28 cellular contexts compared by ENCODE assay signal in the genomic region with DNA sequence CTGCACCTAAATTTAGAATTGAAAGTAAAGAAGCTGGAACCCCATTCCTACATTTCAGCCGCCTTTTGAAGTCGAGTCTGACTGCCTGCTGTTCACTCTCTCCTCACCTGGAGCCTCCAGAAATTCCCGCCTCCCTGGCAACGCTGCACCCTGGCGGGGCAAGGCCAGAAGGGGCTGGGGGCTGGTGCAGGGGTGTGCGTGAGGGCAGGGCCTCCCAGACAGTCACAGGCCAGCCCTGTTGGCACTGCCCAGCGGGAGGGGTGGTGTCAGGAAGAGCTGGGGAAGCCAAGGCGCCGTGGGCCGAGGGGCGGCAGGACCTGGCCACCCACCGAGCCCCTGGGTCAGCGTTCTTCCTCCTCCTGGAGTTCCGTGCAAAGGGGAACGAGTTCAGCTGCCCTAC.
A peak's percentile ranks its signal among the peaks of the same experiment; 100 is the strongest.
DNase-seq lines count a peak whose midpoint lies in the region; ATAC-seq and TF ChIP-seq lines count a peak whose summit lies in the region.
"Had no signal": no experiment of that assay in that cellular context is flagged by ENCODE, and none has a peak within 500 bp of the region (broad histone marks: within the 10 kb centered on the region; RNA-seq: fewer than 3 reads in every experiment).

No MANE protein-coding gene starts in this region.

- H3K4me1 ChIP-seq in H9 (ENCODE audit: insufficient read depth, low read length): no peaks in the 10 kb centered on the region
- H3K4me1 ChIP-seq in smooth muscle cell (ENCODE audit: low read depth): no peaks in the 10 kb centered on the region
- H3K4me1 ChIP-seq in CD4-positive, alpha-beta memory T cell (ENCODE audit: insufficient read depth, low read length): no peaks in the 10 kb centered on the region
- H3K4me1 ChIP-seq: ascending aorta, foreskin keratinocyte had no signal

- no peak overlapping the region for H2BK20ac ChIP-seq in H9 (ENCODE audit: low read depth, low read length, poor library complexity, severe bottlenecking)

- H3K27me3 Mint-ChIP-seq in H9 (ENCODE audit: low read depth): peaks cover 72% of the 10 kb centered on the region
- no peaks in the 10 kb centered on the region for H3K27me3 Mint-ChIP-seq in CD4-positive, alpha-beta memory T cell
- H3K27me3 Mint-ChIP-seq: activated B cell treated with CpG ODN at 0.5 μM for 24 hours; activated CD4-positive, alpha-beta memory T cell treated with anti-CD3 and anti-CD28 coated beads for 36 hours; activated naive CD4-positive, alpha-beta T cell treated with anti-CD3 and anti-CD28 coated beads, Interleukin-2, amount 50 U/mL, for 24 hours; naive thymus-derived CD4-positive, alpha-beta T cell; stimulated activated naive CD8-positive, alpha-beta T cell treated with anti-CD3 and anti-CD28 coated beads, Interleukin-15, amount 100 ng/mL, for 72 hours had no signal

- no peaks in the 10 kb centered on the region for H3K36me3 Mint-ChIP-seq in H9 (ENCODE audit: insufficient read depth in 1 of 3, low read depth in 3 of 3)
- H3K36me3 Mint-ChIP-seq in CD4-positive, alpha-beta memory T cell: peaks cover 0 to 4% of the 10 kb centered on the region in 2 donors
- H3K36me3 Mint-ChIP-seq: activated CD4-positive, alpha-beta memory T cell treated with anti-CD3 and anti-CD28 coated beads for 36 hours; activated naive CD4-positive, alpha-beta T cell treated with anti-CD3 and anti-CD28 coated beads, Interleukin-2, amount 50 U/mL, for 24 hours had no signal

- H3K27me3 ChIP-seq in H9 (ENCODE audit: insufficient read depth, low read length) (no peaks in the 10 kb centered on the region; the same call in 1 of the 2 replicates), WERI-Rb-1 (ENCODE audit: insufficient read depth, low read depth, severe bottlenecking) (no peaks in the 10 kb centered on the region), smooth muscle cell (ENCODE audit: low read depth) (no peaks in the 10 kb centered on the region)
- no peaks in the 10 kb centered on the region for H3K27me3 ChIP-seq in CD4-positive, alpha-beta memory T cell (ENCODE audit: insufficient read depth, low read length)
- H3K27me3 ChIP-seq: ascending aorta, foreskin keratinocyte, tibial artery had no signal

- no peak overlapping the region for H3K4ac ChIP-seq in H9 (ENCODE audit: low read depth, low read length)

- no peak overlapping the region for H4K5ac ChIP-seq in H9 (ENCODE audit: insufficient read length, low read depth, low read length)

- H3K56ac ChIP-seq in H9 (ENCODE audit: insufficient read length, low read depth, low read length): no peak overlapping the region

- H3K18ac ChIP-seq in H9 (ENCODE audit: insufficient read length, low read depth, low read length): no peak overlapping the region

- H3K4me1 Mint-ChIP-seq in H9: peaks cover 2 to 7% of the 10 kb centered on the region in 2 experiments; a peak in 2 of 4 replicates
- H3K4me1 Mint-ChIP-seq in CD4-positive, alpha-beta memory T cell: no peaks in the 10 kb centered on the region
- H3K4me1 Mint-ChIP-seq: activated B cell treated with CpG ODN at 0.5 μM for 24 hours; activated naive CD4-positive, alpha-beta T cell treated with anti-CD3 and anti-CD28 coated beads, Interleukin-2, amount 50 U/mL, for 24 hours; stimulated activated naive CD8-positive, alpha-beta T cell treated with anti-CD3 and anti-CD28 coated beads, Interleukin-15, amount 100 ng/mL, for 72 hours had no signal

- H3K27ac ChIP-seq in H9 (ENCODE audit: insufficient read length, low read depth, low read length): no peak overlapping the region
- H3K27ac ChIP-seq in WERI-Rb-1: no peak overlapping the region
- no peak overlapping the region for H3K27ac ChIP-seq in smooth muscle cell (ENCODE audit: low read depth)
- no peak overlapping the region for H3K27ac ChIP-seq in CD4-positive, alpha-beta memory T cell (ENCODE audit: low read depth, low read length)
- H3K27ac ChIP-seq: ascending aorta, foreskin keratinocyte, KMS-11, tibial artery had no signal

- H3F3A ChIP-seq in smooth muscle cell (ENCODE audit: low read depth): no peaks in the 10 kb centered on the region

- H3K14ac ChIP-seq in H9 (ENCODE audit: insufficient read depth, low read length): no peak overlapping the region; the same call in 1 of the 2 replicates

- DNase-seq in H9 (peak; percentile 15), WERI-Rb-1 (peak; percentile 3), islet precursor cell (peak; percentile 47), posterior cingulate gyrus (peak in 6 of 10 donors; percentile 4 to 83 (median 29)), smooth muscle cell (lab: John Stamatoyannopoulos, UW; ENCODE audit: unreplicated experiment) (no peak)
- no peak for DNase-seq in CD4-positive, alpha-beta memory T cell
- DNase-seq: activated CD4-positive, alpha-beta memory T cell treated with anti-CD3 and anti-CD28 coated beads for 36 hours; activated T-cell treated with anti-CD3 and anti-CD28 coated beads for 4 hours; cerebellar nuclear complex; DMS53; effector CD8-positive, alpha-beta T cell; foreskin keratinocyte; GF-D8; mesendoderm; NCI-H146; NCI-H524; RPMI8226; small intestine; stimulated activated CD4-positive, alpha-beta T cell treated with anti-CD3 and anti-CD28 coated beads, Interleukin-4, amount 100 ng/mL, for 4 hours had no signal

- H3K9me3 ChIP-seq in H9 (ENCODE audit: control insufficient read depth, low read depth, low read length) (no peaks in the 10 kb centered on the region), WERI-Rb-1 (ENCODE audit: severe bottlenecking) (no peaks in the 10 kb centered on the region), smooth muscle cell (replicated peaks; ENCODE audit: low read depth) (no peaks in the 10 kb centered on the region)
- no peaks in the 10 kb centered on the region for H3K9me3 ChIP-seq in CD4-positive, alpha-beta memory T cell (ENCODE audit: control insufficient read depth in 1 of 2, low read length in 2 of 2)
- H3K9me3 ChIP-seq: ascending aorta, tibial artery had no signal

- no peak overlapping the region for H3K27ac Mint-ChIP-seq in H9
- no peak overlapping the region for H3K27ac Mint-ChIP-seq in CD4-positive, alpha-beta memory T cell
- H3K27ac Mint-ChIP-seq: activated B cell treated with CpG ODN at 0.5 μM for 24 hours; activated CD4-positive, alpha-beta memory T cell treated with anti-CD3 and anti-CD28 coated beads for 36 hours; activated naive CD4-positive, alpha-beta T cell treated with anti-CD3 and anti-CD28 coated beads, Interleukin-2, amount 50 U/mL, for 24 hours; naive thymus-derived CD4-positive, alpha-beta T cell had no signal

- ATAC-seq in GM19023 (IDR thresholded peaks at IDR 0.05; ENCODE audit: unreplicated experiment): no peak
- ATAC-seq: foreskin keratinocyte; naive thymus-derived CD4-positive, alpha-beta T cell; SK-N-SH treated with all-trans-retinoic acid at 6 μM for 48 hours; stimulated activated naive CD8-positive, alpha-beta T cell treated with anti-CD3 and anti-CD28 coated beads, Interleukin-15, amount 100 ng/mL, for 72 hours had no signal

- H3K4me2 ChIP-seq in H9 (ENCODE audit: insufficient read depth, insufficient read length, low read length) (no peak overlapping the region), smooth muscle cell (no peak overlapping the region)
- H3K4me2 ChIP-seq: KMS-11 had no signal

- no peaks in the 10 kb centered on the region for H3K79me1 ChIP-seq in H9 (ENCODE audit: insufficient read depth, low read depth, low read length, poor library complexity, severe bottlenecking)

- POLR2A ChIA-PET in CD4-positive, alpha-beta memory T cell (lab: Charles Lee; ENCODE audit: partially characterized antibody): no interaction called here

- no peak overlapping the region for H2BK5ac ChIP-seq in H9 (ENCODE audit: insufficient read length, low read length)

- H3K9me3 Mint-ChIP-seq in H9: no peaks in the 10 kb centered on the region
- no peaks in the 10 kb centered on the region for H3K9me3 Mint-ChIP-seq in CD4-positive, alpha-beta memory T cell
- H3K9me3 Mint-ChIP-seq: activated B cell treated with CpG ODN at 0.5 μM for 24 hours; activated CD4-positive, alpha-beta memory T cell treated with anti-CD3 and anti-CD28 coated beads for 36 hours; activated naive CD4-positive, alpha-beta T cell treated with anti-CD3 and anti-CD28 coated beads, Interleukin-2, amount 50 U/mL, for 24 hours; naive thymus-derived CD4-positive, alpha-beta T cell; stimulated activated naive CD8-positive, alpha-beta T cell treated with anti-CD3 and anti-CD28 coated beads, Interleukin-15, amount 100 ng/mL, for 72 hours had no signal

- no peak overlapping the region for H3K23ac ChIP-seq in H9 (ENCODE audit: insufficient read length, low read depth, low read length)

- no peak for TF ChIP-seq CTCF in H9 (conservative IDR thresholded peaks at IDR 0.05)
- TF ChIP-seq CTCF in WERI-Rb-1 (IDR thresholded peaks at IDR 0.05; ENCODE audit: low read depth, low read length): no peak
- no peak for TF ChIP-seq CTCF in smooth muscle cell (IDR thresholded peaks at IDR 0.05; ENCODE audit: borderline replicate concordance, insufficient read depth, poor library complexity, severe bottlenecking)

- H2BK12ac ChIP-seq in H9 (ENCODE audit: insufficient read length, low read depth, low read length): no peak overlapping the region

- H2AFZ ChIP-seq in H9 (ENCODE audit: low read length) (no peak overlapping the region), smooth muscle cell (ENCODE audit: low read depth) (no peak overlapping the region)

- no peak overlapping the region for H4K91ac ChIP-seq in H9 (ENCODE audit: insufficient read length, low read depth, low read length)

- H2BK15ac ChIP-seq in H9 (ENCODE audit: low read depth, low read length): no peak overlapping the region

- no peaks in the 10 kb centered on the region for H3K23me2 ChIP-seq in H9 (ENCODE audit: insufficient read length, low read depth, low read length, poor library complexity, severe bottlenecking)

- H3K4me3 ChIP-seq in WERI-Rb-1 (ENCODE audit: low read depth, low read length) (no peak overlapping the region), smooth muscle cell (no peak overlapping the region)
- no peak overlapping the region for H3K4me3 ChIP-seq in CD4-positive, alpha-beta memory T cell (ENCODE audit: low read length in 2 of 2)
- H3K4me3 ChIP-seq: ascending aorta, tibial artery had no signal

- H3K4me3 Mint-ChIP-seq in H9: no peak overlapping the region
- H3K4me3 Mint-ChIP-seq in CD4-positive, alpha-beta memory T cell: no peak overlapping the region
- H3K4me3 Mint-ChIP-seq: activated B cell treated with CpG ODN at 0.5 μM for 24 hours; activated CD4-positive, alpha-beta memory T cell treated with anti-CD3 and anti-CD28 coated beads for 36 hours; activated naive CD4-positive, alpha-beta T cell treated with anti-CD3 and anti-CD28 coated beads, Interleukin-2, amount 50 U/mL, for 24 hours; naive thymus-derived CD4-positive, alpha-beta T cell; stimulated activated naive CD8-positive, alpha-beta T cell treated with anti-CD3 and anti-CD28 coated beads, Interleukin-15, amount 100 ng/mL, for 72 hours had no signal

- intact Hi-C loops in posterior cingulate gyrus (cut with DNase I): no loop called here
- intact Hi-C loops in CD4-positive, alpha-beta memory T cell (cut with micrococcal nuclease): no loop called here

- no peak overlapping the region for H2AK5ac ChIP-seq in H9 (ENCODE audit: insufficient read length, low read length)

- H3K36me3 ChIP-seq in WERI-Rb-1 (no peaks in the 10 kb centered on the region), smooth muscle cell (ENCODE audit: low read depth) (no peaks in the 10 kb centered on the region)
- H3K36me3 ChIP-seq in CD4-positive, alpha-beta memory T cell (ENCODE audit: insufficient read depth, low read length): no peaks in the 10 kb centered on the region
- H3K36me3 ChIP-seq: ascending aorta, tibial artery had no signal

- H4K20me1 ChIP-seq in H9 (ENCODE audit: control insufficient read depth, insufficient read depth, insufficient read length): no peaks in the 10 kb centered on the region
- H4K20me1 ChIP-seq in smooth muscle cell (ENCODE audit: low read depth): no peaks in the 10 kb centered on the region

- no peak overlapping the region for H3T11ph ChIP-seq in H9 (ENCODE audit: low read length)

- WGBS in H9 (ENCODE audit: extremely low coverage, insufficient read length, low lambda C conversion rate): no CpG with 5 or more reads among the region's 15 CpGs
- 97% methylated on average over 14 of the region's 15 CpGs for WGBS in smooth muscle cell (ENCODE audit: low lambda C conversion rate)

- no peak overlapping the region for H4K8ac ChIP-seq in H9 (replicated peaks; ENCODE audit: insufficient read length, low read depth, low read length)

- CTCF ChIA-PET in CD4-positive, alpha-beta memory T cell (lab: Charles Lee; ENCODE audit: partially characterized antibody): no interaction called here

- no peaks in the 10 kb centered on the region for H3K79me2 ChIP-seq in H9 (ENCODE audit: insufficient read depth, low read length)
- H3K79me2 ChIP-seq in smooth muscle cell (ENCODE audit: low read depth): no peaks in the 10 kb centered on the region

- no peak overlapping the region for H2BK120ac ChIP-seq in H9 (ENCODE audit: low read depth, low read length, poor library complexity, severe bottlenecking)

- H3K9ac ChIP-seq in H9 (ENCODE audit: extremely low read depth, insufficient read length, low read length) (no peak overlapping the region), smooth muscle cell (ENCODE audit: low read depth) (no peak overlapping the region)
- H3K9ac ChIP-seq: KMS-11 had no signal

Comparison
In these comparisons a context has a peak if more than half of its experiments do, and no peak if none do; other contexts are left out.
1. DNase-seq: peak in H9 (single experiment), WERI-Rb-1 (single experiment), islet precursor cell (single experiment) and posterior cingulate gyrus (6 of 10); none in smooth muscle cell (single experiment) and CD4-positive, alpha-beta memory T cell (0 of 5).